8 cellular contexts compared by ENCODE assay signal in the genomic region with DNA sequence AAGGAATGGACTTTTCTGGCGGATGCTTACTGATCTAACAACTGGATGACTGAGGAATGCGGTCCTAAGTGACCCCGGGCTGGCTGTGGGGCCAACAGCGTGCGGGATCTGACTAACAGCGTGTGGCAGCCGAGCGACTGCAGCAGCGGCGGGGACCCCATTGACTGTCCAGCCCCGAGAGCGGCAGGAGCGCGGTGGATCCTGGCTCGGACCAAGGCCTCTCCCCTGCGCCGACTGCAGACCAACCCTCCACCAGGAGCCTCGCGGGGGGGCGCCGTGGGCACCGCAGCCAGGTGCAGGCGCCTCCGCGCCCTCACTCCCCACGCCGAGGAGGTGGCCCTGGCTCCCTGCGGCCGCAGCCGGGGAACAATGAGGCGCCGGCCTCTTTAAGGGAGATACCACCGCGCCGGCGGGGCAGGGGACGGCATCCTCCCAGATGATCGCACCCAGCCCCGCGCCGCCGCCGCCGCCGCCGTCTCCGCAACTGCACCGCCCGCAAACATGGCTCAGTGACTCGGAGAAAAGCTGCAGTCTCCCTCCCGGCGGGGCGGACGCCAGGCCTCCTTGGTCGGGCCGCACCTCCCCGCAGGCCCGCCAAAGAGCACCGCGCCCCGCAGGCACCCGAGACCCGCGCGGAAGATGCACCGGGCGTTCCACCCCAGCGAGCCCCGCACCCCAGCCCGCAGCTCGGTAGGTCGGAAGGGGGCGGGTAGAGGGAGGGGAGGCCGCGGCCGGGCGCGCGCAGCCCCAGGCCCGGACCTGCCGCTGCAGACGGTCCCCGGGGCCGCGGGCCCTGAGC. TPM values are rescaled to one million over a fixed set of nuclear protein-coding genes. Genes with fewer than 3 reads are reported as not detected.
A peak's percentile ranks its signal among the peaks of the same experiment; 100 is the strongest.
DNase-seq lines count a peak whose midpoint lies in the region; ATAC-seq and TF ChIP-seq lines count a peak whose summit lies in the region.

No MANE protein-coding gene starts in this region.

- no peaks in the 10 kb centered on the region for H3K9me3 Mint-ChIP-seq in activated CD4-positive, alpha-beta memory T cell treated with anti-CD3 and anti-CD28 coated beads for 36 hours

- peak overlapping the region; percentile 68 for H3K4me3 ChIP-seq in AG09309 (ENCODE audit: control insufficient read depth, low read depth, low read length)

- ATAC-seq in GM18907 (IDR thresholded peaks at IDR 0.05; ENCODE audit: unreplicated experiment) (peak; percentile 50), HG03108 (IDR thresholded peaks at IDR 0.05; ENCODE audit: unreplicated experiment) (peak; percentile 31)

- H3K27ac Mint-ChIP-seq in activated CD4-positive, alpha-beta memory T cell treated with anti-CD3 and anti-CD28 coated beads for 36 hours: peak overlapping the region; percentile 76

- H3K36me3 Mint-ChIP-seq in activated CD4-positive, alpha-beta memory T cell treated with anti-CD3 and anti-CD28 coated beads for 36 hours: peaks cover 11% of the 10 kb centered on the region

- no peak for DNase-seq in AG09309 (ENCODE audit: low read depth)
- peak; percentile 55 for DNase-seq in NCI-H510A treated with DMSO at 0.1 percent for 48 hours (lab: John Stamatoyannopoulos, UW)
- peak; percentile 81 for DNase-seq in activated CD4-positive, alpha-beta memory T cell treated with anti-CD3 and anti-CD28 coated beads for 36 hours
- peak; percentile 90 for DNase-seq in ecto neural progenitor cell (ENCODE audit: low spot score)
- peak; percentile 73 to 74 for DNase-seq in lung microvascular endothelial cell (ENCODE audit: low read depth in 2 of 2)
- peak; percentile 46 to 58 (median 50) for DNase-seq in stimulated activated CD4-positive, alpha-beta T cell treated with anti-CD3 and anti-CD28 coated beads, TNF-alpha, amount 100 ng/mL, for 48 hours (ENCODE audit: low read depth in 3 of 3)

- POLR2A ChIA-PET in activated CD4-positive, alpha-beta memory T cell treated with anti-CD3 and anti-CD28 coated beads for 36 hours (lab: Charles Lee): interaction anchor here (0.6 to 3.0 kb wide), 6 partner anchors 12 to 196 kb away, joined by 3 to 24 read pairs (median 3); partner anchors contain the start of gene CEP85

- no peaks in the 10 kb centered on the region for H3K27me3 Mint-ChIP-seq in activated CD4-positive, alpha-beta memory T cell treated with anti-CD3 and anti-CD28 coated beads for 36 hours

- H3K4me1 Mint-ChIP-seq in activated CD4-positive, alpha-beta memory T cell treated with anti-CD3 and anti-CD28 coated beads for 36 hours (ENCODE audit: low read depth): peaks cover 28% of the 10 kb centered on the region

- TF ChIP-seq CTCF in AG09309 (IDR thresholded peaks at IDR 0.05; ENCODE audit: control insufficient read depth, insufficient read depth, low read depth, low read length, missing control alignments): no peak

- intact Hi-C loops in activated CD4-positive, alpha-beta memory T cell treated with anti-CD3 and anti-CD28 coated beads for 36 hours (cut with micrococcal nuclease): loop anchor here (1.0 to 5.0 kb wide), 4 partner anchors 15 to 361 kb away; partner anchors contain the start of genes CEP85 and HMGN2

- CTCF ChIA-PET in activated CD4-positive, alpha-beta memory T cell treated with anti-CD3 and anti-CD28 coated beads for 36 hours (lab: Charles Lee): interaction anchor here (1.3 to 3.5 kb wide), 6 partner anchors 16 to 76 kb away, joined by 3 to 28 read pairs (median 8); partner anchors contain the start of gene ZNF593

- H3K4me3 Mint-ChIP-seq in activated CD4-positive, alpha-beta memory T cell treated with anti-CD3 and anti-CD28 coated beads for 36 hours: peak overlapping the region; percentile 85

RNA-seq across cellular contexts. Expression of gene PDIK1L, which starts 0.7 kb away (rescaled TPM):
- total RNA-seq in activated CD4-positive, alpha-beta memory T cell treated with anti-CD3 and anti-CD28 coated beads for 36 hours: 10 to 100 TPM; 14.9 to 15.2 TPM
- 3.7 and 4.2 TPM in 2 replicates for total RNA-seq in lung microvascular endothelial cell

RNA-seq across cellular contexts. Expression of gene TRIM63, which starts 43.5 kb away (rescaled TPM):
- total RNA-seq in activated CD4-positive, alpha-beta memory T cell treated with anti-CD3 and anti-CD28 coated beads for 36 hours: under 1 TPM; 0.17 to 0.19 TPM
- total RNA-seq in lung microvascular endothelial cell: under 0.01 TPM in 1 of 2 replicates, not detected in the other

RNA-seq across cellular contexts. Expression of gene FAM110D, which starts 47.9 kb away (rescaled TPM):
- total RNA-seq in activated CD4-positive, alpha-beta memory T cell treated with anti-CD3 and anti-CD28 coated beads for 36 hours: not detected
- 4.8 and 6.0 TPM in 2 replicates for total RNA-seq in lung microvascular endothelial cell

RNA-seq across cellular contexts. Expression of gene C1orf232, which starts 57.8 kb away (rescaled TPM):
- not detected for total RNA-seq in activated CD4-positive, alpha-beta memory T cell treated with anti-CD3 and anti-CD28 coated beads for 36 hours
- total RNA-seq in lung microvascular endothelial cell: not detected in 2 replicates

RNA-seq across cellular contexts. Expression of gene ZNF593, which starts 58.8 kb away (rescaled TPM):
- total RNA-seq in activated CD4-positive, alpha-beta memory T cell treated with anti-CD3 and anti-CD28 coated beads for 36 hours: 10 to 100 TPM; 37.4 to 38.0 TPM
- 28.8 and 29.2 TPM in 2 replicates for total RNA-seq in lung microvascular endothelial cell
